ENCODE assay signal across 7 cellular contexts in genomic region chr3:5106933-5107334, GRCh38. TPM values are rescaled to one million over a fixed set of nuclear protein-coding genes. Genes with fewer than 3 reads are reported as not detected.
DNase-seq lines count a peak whose midpoint lies in the region; ATAC-seq, FAIRE-seq and TF ChIP-seq lines count a peak whose summit lies in the region.
"Not testable (repeated sequence)": the region's sequence is repeated elsewhere in the genome, so short reads cannot be mapped to it uniquely, and the experiment has no call there.

No MANE protein-coding gene starts in this region.

- not testable (repeated sequence) for H3K4me2 ChIP-seq in K562 (ENCODE audit: insufficient read depth, low read length); H1 (ENCODE audit: insufficient read depth in 1 of 2, low read depth in 2 of 2, low read length in 2 of 2); HepG2 (ENCODE audit: low read depth, low read length)

- not testable (repeated sequence) for H3K4me3 ChIP-seq in HEK293 (ENCODE audit: low read depth, low read length); K562; H1 (ENCODE audit: extremely low read depth in 1 of 4, insufficient read depth in 2 of 4, low read depth in 3 of 4, low read length in 4 of 4); HepG2 (replicated peaks in 1 of 3; ENCODE audit: insufficient read depth in 1 of 3, low read depth in 2 of 3, low read length in 3 of 3)

- H3K23me2 ChIP-seq in H1 (ENCODE audit: low read depth, low read length) = not testable (repeated sequence)

- POLR2A ChIA-PET in HEK293 (lab: Yijun Ruan, JAX); H1 (lab: Charles Lee; ENCODE audit: partially characterized antibody); HepG2 (lab: Yijun Ruan, JAX): not testable (repeated sequence)
- POLR2A ChIA-PET in K562 (lab: Yijun Ruan, JAX) = interaction anchor here (0.6 to 2.5 kb wide), 4 partner anchors 9 to 285 kb away, joined by 3 to 8 read pairs (median 4); no protein-coding TSS in a partner anchor

- intact Hi-C loops in K562 (cut with micrococcal nuclease); HepG2 (cut with micrococcal nuclease; ENCODE audit: unreplicated experiment); posterior vena cava (cut with DNase I): not testable (repeated sequence)

- not testable (repeated sequence) for H3K27ac ChIP-seq in HEK293 (ENCODE audit: extremely low read depth, low read depth, low read length); K562 (ENCODE audit: extremely low read depth, low read depth, low read length); H1 (ENCODE audit: low read depth, low read length); HepG2 (ENCODE audit: extremely low read length, insufficient read depth, low read length)

- H3K36me3 Mint-ChIP-seq in stimulated activated naive B cell treated with anti-CD40 and anti-IgM and Interleukin-4, amounts not matched to agents 10 μg/mL and 1 μg/mL and 100 μg/mL, for 72 hours = not testable (repeated sequence)

- not testable (repeated sequence) for TF ChIP-seq RAD21 in K562 (CRISPR knock-in tag; conservative IDR thresholded peaks at IDR 0.05 in 1 of 2, IDR thresholded peaks at IDR 0.05 in 1 of 2); H1 (IDR thresholded peaks at IDR 0.05 in 1 of 2, conservative IDR thresholded peaks at IDR 0.05 in 1 of 2; ENCODE audit: low read depth in 2 of 2, low read length in 2 of 2); HepG2 (CRISPR knock-in tag; IDR thresholded peaks at IDR 0.05)

- H4K8ac ChIP-seq in H1 (ENCODE audit: extremely low read depth, insufficient read depth, low read length) = not testable (repeated sequence)

- FAIRE-seq in K562 (lab: Jason Lieb, UNC) = peak; percentile 77
- FAIRE-seq in H1 (lab: Jason Lieb, UNC); HepG2 (lab: Jason Lieb, UNC): not testable (repeated sequence)

- not testable (repeated sequence) for H2AFZ ChIP-seq in K562 (ENCODE audit: low read depth, low read length); HepG2 (ENCODE audit: low read length)
- H2AFZ ChIP-seq in H1 (ENCODE audit: low read length) = peak overlapping the region; percentile 1; the same call in 1 of the 2 replicates

- H3K4me3 Mint-ChIP-seq in stimulated activated naive B cell treated with anti-CD40 and anti-IgM and Interleukin-4, amounts not matched to agents 10 μg/mL and 1 μg/mL and 100 μg/mL, for 72 hours = not testable (repeated sequence)

- not testable (repeated sequence) for H3K18ac ChIP-seq in H1 (ENCODE audit: extremely low read depth, low read length)

- not testable (repeated sequence) for H3K9me1 ChIP-seq in K562 (ENCODE audit: control insufficient read depth, insufficient read depth, low read length)

- not testable (repeated sequence) for H3K9ac ChIP-seq in K562 (ENCODE audit: insufficient read depth in 1 of 2, low read depth in 2 of 2, low read length in 2 of 2); H1 (replicated peaks in 1 of 4; ENCODE audit: extremely low read depth in 1 of 4, low read depth in 3 of 4, low read length in 3 of 4); HepG2 (ENCODE audit: insufficient read depth, low read depth, low read length)

- not testable (repeated sequence) for H4K5ac ChIP-seq in H1 (ENCODE audit: insufficient read length, low read depth, low read length)

- not testable (repeated sequence) for H4K20me1 ChIP-seq in K562 (replicated peaks; ENCODE audit: control insufficient read depth, insufficient read depth, low read length); H1 (replicated peaks in 1 of 2; ENCODE audit: control insufficient read depth in 1 of 2, insufficient read depth in 2 of 2, low read length in 2 of 2); HepG2 (ENCODE audit: insufficient read depth, low read length)

- not testable (repeated sequence) for H3K27me3 Mint-ChIP-seq in stimulated activated naive B cell treated with anti-CD40 and anti-IgM and Interleukin-4, amounts not matched to agents 10 μg/mL and 1 μg/mL and 100 μg/mL, for 72 hours

- H3K79me2 ChIP-seq in K562 (ENCODE audit: control insufficient read depth, insufficient read depth, low read length); H1 (ENCODE audit: control insufficient read depth in 1 of 2, insufficient read depth in 2 of 2, low read length in 2 of 2); HepG2 (ENCODE audit: insufficient read depth, low read length): not testable (repeated sequence)

- BruUV-seq in K562 (replicated peaks; lab: Mats Ljungman, UMichigan); HepG2 (replicated peaks; lab: Mats Ljungman, UMichigan): not testable (repeated sequence)

- TF ChIP-seq EP300 in K562 (IDR thresholded peaks at IDR 0.05; ENCODE audit: low read length) = peak; percentile 54; the same call in 1 of the 2 replicates
- not testable (repeated sequence) for TF ChIP-seq EP300 in H1 (IDR thresholded peaks at IDR 0.05; ENCODE audit: borderline replicate concordance in 1 of 2, low read depth in 2 of 2, low read length in 2 of 2); HepG2 (IDR thresholded peaks at IDR 0.05; ENCODE audit: low read depth in 2 of 2, low read length in 2 of 2); HepG2 (CRISPR knock-in tag; IDR thresholded peaks at IDR 0.05; ENCODE audit: borderline replicate concordance)

- not testable (repeated sequence) for H2BK120ac ChIP-seq in H1 (replicated peaks; ENCODE audit: low read depth, low read length)

- H3K79me1 ChIP-seq in H1 (ENCODE audit: low read depth, low read length) = not testable (repeated sequence)

- peak; percentile 61 for ATAC-seq in K562
- ATAC-seq in HepG2; stimulated activated naive B cell treated with anti-CD40 and anti-IgM and Interleukin-4, amounts not matched to agents 10 μg/mL and 1 μg/mL and 100 μg/mL, for 72 hours (replicated peaks): not testable (repeated sequence)

- CTCF ChIA-PET in HEK293 (lab: Yijun Ruan, JAX) = interaction anchor here (0.6 to 0.7 kb wide), 2 partner anchors 15 to 297 kb away, joined by 4 read pairs; no protein-coding TSS in a partner anchor
- CTCF ChIA-PET in K562 (lab: Yijun Ruan, JAX; ENCODE audit: low intra/inter-chr PET ratio); H1 (lab: Charles Lee; ENCODE audit: partially characterized antibody); HepG2 (lab: Yijun Ruan, JAX; ENCODE audit: low intra/inter-chr PET ratio, low total read pairs): not testable (repeated sequence)

- H2AK5ac ChIP-seq in H1 (ENCODE audit: low read depth, low read length) = not testable (repeated sequence)

- H3K4me1 Mint-ChIP-seq in stimulated activated naive B cell treated with anti-CD40 and anti-IgM and Interleukin-4, amounts not matched to agents 10 μg/mL and 1 μg/mL and 100 μg/mL, for 72 hours = not testable (repeated sequence)

- H3K9me3 ChIP-seq in HEK293 (ENCODE audit: control insufficient read depth, insufficient read depth, low read depth, low read length); K562 (replicated peaks; ENCODE audit: control insufficient read depth, insufficient read depth, low read depth, low read length); H1 (ENCODE audit: insufficient read depth in 2 of 2, low read depth in 1 of 2, low read length in 1 of 2); HepG2 (ENCODE audit: low read length): not testable (repeated sequence)

- not testable (repeated sequence) for TF ChIP-seq CTCF in HEK293 (tag by site-specific recombination; IDR thresholded peaks at IDR 0.05); K562 (IDR thresholded peaks at IDR 0.05 in 2 of 3, conservative IDR thresholded peaks at IDR 0.05 in 1 of 3; ENCODE audit: insufficient read depth in 2 of 3, low read depth in 1 of 3, low read length in 3 of 3); H1 (IDR thresholded peaks at IDR 0.05; ENCODE audit: control extremely low read depth in 1 of 3, insufficient read depth in 1 of 3, low read depth in 1 of 3, low read length in 3 of 3); HepG2 (CRISPR knock-in tag; IDR thresholded peaks at IDR 0.05)

- TF ChIP-seq POLR2A in K562 (conservative IDR thresholded peaks at IDR 0.05); H1 (IDR thresholded peaks at IDR 0.05; ENCODE audit: control extremely low read depth in 1 of 2, low read depth in 2 of 2, low read length in 2 of 2); HepG2 (IDR thresholded peaks at IDR 0.05; ENCODE audit: insufficient read depth in 1 of 2, low read depth in 2 of 2, low read length in 2 of 2): not testable (repeated sequence)

- not testable (repeated sequence) for H2BK20ac ChIP-seq in H1 (ENCODE audit: low read length)

- not testable (repeated sequence) for H3K14ac ChIP-seq in H1 (ENCODE audit: insufficient read length)

- H3K27ac Mint-ChIP-seq in stimulated activated naive B cell treated with anti-CD40 and anti-IgM and Interleukin-4, amounts not matched to agents 10 μg/mL and 1 μg/mL and 100 μg/mL, for 72 hours = peak overlapping the region; percentile 31

- H2BK15ac ChIP-seq in H1 (ENCODE audit: low read length) = not testable (repeated sequence)

- not testable (repeated sequence) for H3K9me3 Mint-ChIP-seq in stimulated activated naive B cell treated with anti-CD40 and anti-IgM and Interleukin-4, amounts not matched to agents 10 μg/mL and 1 μg/mL and 100 μg/mL, for 72 hours

- in situ Hi-C loops in K562 (cut with MboI); HepG2 (cut with HindIII; ENCODE audit: extremely low pct_ligation_motif_present, low pct_unique_long_range_greater_than_20kb): not testable (repeated sequence)

- H4K91ac ChIP-seq in H1 (replicated peaks; ENCODE audit: insufficient read length, low read length) = not testable (repeated sequence)

- not testable (repeated sequence) for H3K23ac ChIP-seq in H1 (ENCODE audit: insufficient read length)

- not testable (repeated sequence) for H2BK12ac ChIP-seq in H1 (ENCODE audit: low read depth, low read length)

- not testable (repeated sequence) for H2BK5ac ChIP-seq in H1 (ENCODE audit: low read depth, low read length)

- not testable (repeated sequence) for H3K27me3 ChIP-seq in K562 (ENCODE audit: control insufficient read depth in 2 of 2, insufficient read depth in 2 of 2, low read length in 2 of 2); H1 (replicated peaks in 1 of 4; ENCODE audit: control insufficient read depth in 3 of 4, extremely low read depth in 1 of 4, insufficient read depth in 3 of 4, low read length in 3 of 4); HepG2 (ENCODE audit: control insufficient read depth in 1 of 2, insufficient read depth in 2 of 2, low read length in 2 of 2)

- not testable (repeated sequence) for H3K36me3 ChIP-seq in HEK293 (ENCODE audit: control insufficient read depth in 2 of 2, insufficient read depth in 1 of 2, low read length in 2 of 2); K562 (ENCODE audit: control insufficient read depth, insufficient read depth, low read length); H1 (ENCODE audit: control insufficient read depth in 2 of 4, insufficient read depth in 4 of 4, low read length in 3 of 4); HepG2 (replicated peaks in 1 of 2; ENCODE audit: control insufficient read depth in 1 of 2, insufficient read depth in 2 of 2, low read length in 2 of 2)

- WGBS in K562 (ENCODE audit: insufficient coverage, low coverage, missing lambda C conversion rate) = 4% methylated on average over 2 of the region's 2 CpGs
- WGBS in H1 (ENCODE audit: extremely low coverage in 1 of 2, insufficient coverage in 1 of 2, insufficient read length in 1 of 2, insufficient replicate concordance in 2 of 2, low coverage in 1 of 2, low lambda C conversion rate in 2 of 2, missing lambda C conversion rate in 1 of 2), 2 experiments = 85% methylated on average over 2 of the region's 2 CpGs; no CpG with 5 or more reads in 1 of the 2 experiments
- WGBS in HepG2 (ENCODE audit: low lambda C conversion rate) = 5% methylated on average over 2 of the region's 2 CpGs

- DNase-seq in OCI-M1 (lab: John Stamatoyannopoulos, UW) (peak; percentile 62), K562 (ENCODE audit: extremely low read depth in 1 of 4, low spot score in 3 of 4) (peak in 1 of 4 experiments; percentile 70), posterior vena cava (ENCODE audit: low spot score) (peak; percentile 15)
- DNase-seq in H1 (ENCODE audit: low read depth in 1 of 2, low spot score in 2 of 2); HepG2 (ENCODE audit: low spot score); stimulated activated naive B cell treated with anti-CD40 and anti-IgM and Interleukin-4, amounts not matched to agents 10 μg/mL and 1 μg/mL and 100 μg/mL, for 72 hours: not testable (repeated sequence)

- H3K4ac ChIP-seq in H1 (replicated peaks; ENCODE audit: insufficient read length, low read depth, low read length) = not testable (repeated sequence)

- H3K4me1 ChIP-seq in HEK293 (ENCODE audit: control insufficient read depth, insufficient read depth, low read length); H1 (replicated peaks in 1 of 4; ENCODE audit: control insufficient read depth in 3 of 4, insufficient read depth in 4 of 4, low read length in 3 of 4); HepG2 (ENCODE audit: insufficient read depth, low read length): not testable (repeated sequence)
- peaks cover 28 to 34% of the 10 kb centered on the region in 2 experiments for H3K4me1 ChIP-seq in K562 (replicated peaks in 1 of 2; ENCODE audit: control insufficient read depth in 2 of 2, insufficient read depth in 2 of 2, low read length in 2 of 2)

- H3K56ac ChIP-seq in H1 (replicated peaks; ENCODE audit: insufficient read length, low read depth, low read length) = not testable (repeated sequence)

RNA-seq across cellular contexts. Expression of gene ARL8B, which starts 15.2 kb away (rescaled TPM):
- total RNA-seq in K562 (2011; cell fraction: chromatin; rRNA removed; ENCODE audit: low replicate concordance) = 56.8 and 107 TPM in 2 replicates
- 39.1 and 40.5 TPM in 2 replicates for total RNA-seq in K562 (2011; cell fraction: nucleolus; rRNA removed)
- total RNA-seq in K562 (2011; cell fraction: nucleoplasm; rRNA removed) = 58.4 and 98.3 TPM in 2 replicates
- total RNA-seq in K562 (2014; rRNA removed) (26.7 and 28.5 TPM in 2 replicates), K562 (2014; rRNA removed; fragmentation: Illumina TruSeq; extraction: Trizol) (85.8 and 97.1 TPM in 2 replicates), K562 (2015; rRNA removed; fragmentation: Illumina TruSeq; extraction: Trizol) (86.1 and 96.4 TPM in 2 replicates), K562 (2021) (73.1 and 77.2 TPM in 2 replicates), HepG2 (2016; rRNA removed; fragmentation: Illumina TruSeq; extraction: Trizol) (30.4 and 33.1 TPM in 2 replicates), posterior vena cava (10 to 100 TPM; 63.0 to 65.9 TPM)
- polyA plus RNA-seq in K562 (2011; rRNA removed) (54.2 and 92.2 TPM in 2 replicates), K562 (2014; fragmentation: Illumina TruSeq; extraction: Trizol) (79.2 and 99.4 TPM in 2 replicates), K562 (2014; fragmentation: Nextera tagmentation; extraction: Ambion mirVana) (10 to 100 TPM; 47.8 to 49.6 TPM), K562 (2014; rRNA removed) (42.3 and 58.0 TPM in 2 replicates), H1 (2011; rRNA removed) (10.8 and 14.5 TPM in 2 replicates), HepG2 (2011; rRNA removed) (15.6 and 23.5 TPM in 2 replicates)
- 25.6 and 49.0 TPM in 2 replicates for polyA plus RNA-seq in K562 (2011; cell fraction: cytosol; rRNA removed)
- 51.2 and 66.2 TPM in 2 replicates for polyA plus RNA-seq in K562 (2011; cell fraction: nucleus; rRNA removed)
- 72.7 and 118 TPM in 2 replicates for polyA plus RNA-seq in K562 (2012)
- 37.4 and 44.6 TPM in 2 replicates for polyA minus RNA-seq in K562 (2011; rRNA and poly(A)+ RNA removed)
- 36.6 and 38.2 TPM in 2 replicates for polyA minus RNA-seq in K562 (2011; cell fraction: cytosol; rRNA and poly(A)+ RNA removed)
- 20.3 and 24.0 TPM in 2 replicates for polyA minus RNA-seq in K562 (2011; cell fraction: nucleus; rRNA and poly(A)+ RNA removed)
- total RNA-seq in H1 (2021; fragmentation: NEBNext Ultra II Directional; extraction: Animal tissue kit (Norgen Biotek cat#: 25700)) = 25.8 and 27.8 TPM in 2 replicates
- 17.8 TPM for polyA plus RNA-seq in H1 (2011; cell fraction: cytosol; rRNA removed)
- polyA plus RNA-seq in H1 (2011; cell fraction: nucleus; rRNA removed) = 19.4 TPM
- polyA plus RNA-seq in H1 (2012, experiment 1 of 2) = 12.7 to 23.0 TPM (median 15.7 TPM) in 4 replicates
- 3.0 TPM for polyA plus RNA-seq in H1 (2012, experiment 2 of 2)
- 30.2 TPM for polyA plus RNA-seq in H1 (2013, experiment 1 of 2)
- polyA plus RNA-seq in H1 (2013, experiment 2 of 2) = 44.0 TPM
- polyA minus RNA-seq in H1 (2011; rRNA and poly(A)+ RNA removed) = 9.2 and 13.2 TPM in 2 replicates
- 13.0 TPM for polyA minus RNA-seq in H1 (2011; cell fraction: cytosol; rRNA and poly(A)+ RNA removed)
- 13.9 TPM for polyA minus RNA-seq in H1 (2011; cell fraction: nucleus; rRNA and poly(A)+ RNA removed)
- total RNA-seq in HepG2 (2016; cell fraction: cytosol; rRNA removed; fragmentation: Illumina TruSeq; extraction: Trizol; ENCODE audit: low read depth) = 5.4 and 5.9 TPM in 2 replicates
- 33.4 and 36.2 TPM in 2 replicates for total RNA-seq in HepG2 (2016; cell fraction: insoluble cytoplasmic fraction; rRNA removed; fragmentation: Illumina TruSeq; extraction: Trizol)
- 19.9 and 20.5 TPM in 2 replicates for total RNA-seq in HepG2 (2016; cell fraction: membrane; rRNA removed; fragmentation: Illumina TruSeq; extraction: Trizol)
- 38.1 and 40.6 TPM in 2 replicates for total RNA-seq in HepG2 (2016; cell fraction: nucleus; rRNA removed; fragmentation: Illumina TruSeq; extraction: Trizol)
- 13.3 and 20.0 TPM in 2 replicates for polyA plus RNA-seq in HepG2 (2011; cell fraction: cytosol; rRNA removed)
- 14.6 and 19.7 TPM in 2 replicates for polyA plus RNA-seq in HepG2 (2011; cell fraction: nucleus; rRNA removed)
- 29.9 and 30.2 TPM in 2 replicates for polyA plus RNA-seq in HepG2 (2012)
- 5.7 and 7.1 TPM in 2 replicates for polyA plus RNA-seq in HepG2 (2016; cell fraction: cytosol; fragmentation: Illumina TruSeq; extraction: Trizol; ENCODE audit: low read depth)
- polyA plus RNA-seq in HepG2 (2016; cell fraction: insoluble cytoplasmic fraction; fragmentation: Illumina TruSeq; extraction: Trizol; ENCODE audit: low read depth) = 38.6 and 42.3 TPM in 2 replicates
- 14.7 TPM in 2 replicates for polyA plus RNA-seq in HepG2 (2016; cell fraction: membrane; fragmentation: Illumina TruSeq; extraction: Trizol; ENCODE audit: low read depth)
- 55.9 and 57.1 TPM in 2 replicates for polyA plus RNA-seq in HepG2 (2016; cell fraction: nucleus; fragmentation: Illumina TruSeq; extraction: Trizol; ENCODE audit: insufficient read depth, low read depth)
- polyA minus RNA-seq in HepG2 (2011; rRNA and poly(A)+ RNA removed; ENCODE audit: low replicate concordance) = 5.8 and 10.0 TPM in 2 replicates
- 17.1 and 19.6 TPM in 2 replicates for polyA minus RNA-seq in HepG2 (2011; cell fraction: cytosol; rRNA and poly(A)+ RNA removed)
- polyA minus RNA-seq in HepG2 (2011; cell fraction: nucleus; rRNA and poly(A)+ RNA removed) = 20.3 and 22.3 TPM in 2 replicates
